In genomic region chr4:153433753-153434105, GRCh38 we compare ENCODE assay signal across 10 cellular contexts. TPM values are rescaled to one million over a fixed set of nuclear protein-coding genes. Genes with fewer than 3 reads are reported as not detected.
DNase-seq lines count a peak whose midpoint lies in the region; ATAC-seq lines count a peak whose summit lies in the region.
"Had no signal": no experiment of that assay in that cellular context is flagged by ENCODE, and none has a peak within 500 bp of the region (broad histone marks: within the 10 kb centered on the region; RNA-seq: fewer than 3 reads in every experiment).

No MANE protein-coding gene starts in this region.

- H3K27me3 ChIP-seq in MG63 = no peaks in the 10 kb centered on the region

- no peak overlapping the region for H3K4me3 ChIP-seq in MG63

- ATAC-seq in HG03064 (IDR thresholded peaks at IDR 0.05; ENCODE audit: low read depth, unreplicated experiment) = peak; percentile 14
- ATAC-seq in activated naive CD4-positive, alpha-beta T cell treated with anti-CD3 and anti-CD28 coated beads, Interleukin-2, amount 50 U/mL, for 72 hours = peak in 1 of 2 donors; percentile 10
- ATAC-seq in stimulated activated effector memory CD8-positive, alpha-beta T cell treated with anti-CD3 and anti-CD28 coated beads, Interleukin-12 subunit alpha, Interleukin-12 subunit beta, amount 100 ng/mL, for 72 hours = no peak
- no peak for ATAC-seq in GM19455 (IDR thresholded peaks at IDR 0.05; ENCODE audit: unreplicated experiment)

- H3K4me3 Mint-ChIP-seq in activated CD4-positive, alpha-beta T cell treated with anti-CD3 and anti-CD28 coated beads, Interleukin-2, amount 10 ng/mL, durations not matched to agents 7 days and 5 days = peak overlapping the region; percentile 78
- peak overlapping the region; percentile 76 for H3K4me3 Mint-ChIP-seq in stimulated activated effector memory CD8-positive, alpha-beta T cell treated with anti-CD3 and anti-CD28 coated beads, Interleukin-12 subunit alpha, Interleukin-12 subunit beta, amount 100 ng/mL, for 72 hours

- DNase-seq in activated CD4-positive, alpha-beta T cell treated with anti-CD3 and anti-CD28 coated beads, Interleukin-2, amount 10 ng/mL, durations not matched to agents 7 days and 5 days = no peak
- DNase-seq in activated CD4-positive, alpha-beta T cell treated with anti-CD3 and anti-CD28 coated beads, Interleukin-2, amount 50 U/mL, for 1 hour = no peak
- no peak for DNase-seq in activated naive CD4-positive, alpha-beta T cell treated with anti-CD3 and anti-CD28 coated beads, Interleukin-2, amount 50 U/mL, for 72 hours (ENCODE audit: low spot score in 2 of 2)
- no peak for DNase-seq in stimulated activated effector memory CD8-positive, alpha-beta T cell treated with anti-CD3 and anti-CD28 coated beads, Interleukin-12 subunit alpha, Interleukin-12 subunit beta, amount 100 ng/mL, for 72 hours (ENCODE audit: low spot score in 2 of 2)
- DNase-seq in central memory CD4-positive, alpha-beta T cell = no peak
- no peak for DNase-seq in MG63
- DNase-seq: cerebellar nuclear complex, NCI-H1417 treated with DMSO at 0.1 percent for 48 hours had no signal

- no peaks in the 10 kb centered on the region for H3K9me3 Mint-ChIP-seq in activated CD4-positive, alpha-beta T cell treated with anti-CD3 and anti-CD28 coated beads, Interleukin-2, amount 10 ng/mL, durations not matched to agents 7 days and 5 days
- no peaks in the 10 kb centered on the region for H3K9me3 Mint-ChIP-seq in activated naive CD4-positive, alpha-beta T cell treated with anti-CD3 and anti-CD28 coated beads, Interleukin-2, amount 50 U/mL, for 72 hours
- H3K9me3 Mint-ChIP-seq in stimulated activated effector memory CD8-positive, alpha-beta T cell treated with anti-CD3 and anti-CD28 coated beads, Interleukin-12 subunit alpha, Interleukin-12 subunit beta, amount 100 ng/mL, for 72 hours = no peaks in the 10 kb centered on the region

- POLR2A ChIA-PET in activated CD4-positive, alpha-beta T cell treated with anti-CD3 and anti-CD28 coated beads, Interleukin-2, amount 10 ng/mL, durations not matched to agents 7 days and 5 days (lab: Charles Lee) = no interaction called here

- peaks cover 4% of the 10 kb centered on the region for H3K36me3 Mint-ChIP-seq in activated CD4-positive, alpha-beta T cell treated with anti-CD3 and anti-CD28 coated beads, Interleukin-2, amount 10 ng/mL, durations not matched to agents 7 days and 5 days (ENCODE audit: low read depth)
- peaks cover 4 to 6% of the 10 kb centered on the region in 2 donors for H3K36me3 Mint-ChIP-seq in activated naive CD4-positive, alpha-beta T cell treated with anti-CD3 and anti-CD28 coated beads, Interleukin-2, amount 50 U/mL, for 72 hours
- peaks cover 5% of the 10 kb centered on the region for H3K36me3 Mint-ChIP-seq in stimulated activated effector memory CD8-positive, alpha-beta T cell treated with anti-CD3 and anti-CD28 coated beads, Interleukin-12 subunit alpha, Interleukin-12 subunit beta, amount 100 ng/mL, for 72 hours

- H3K4me1 Mint-ChIP-seq in activated CD4-positive, alpha-beta T cell treated with anti-CD3 and anti-CD28 coated beads, Interleukin-2, amount 10 ng/mL, durations not matched to agents 7 days and 5 days = peaks cover 71% of the 10 kb centered on the region
- H3K4me1 Mint-ChIP-seq in stimulated activated effector memory CD8-positive, alpha-beta T cell treated with anti-CD3 and anti-CD28 coated beads, Interleukin-12 subunit alpha, Interleukin-12 subunit beta, amount 100 ng/mL, for 72 hours = peaks cover 45% of the 10 kb centered on the region

- H3K9me3 ChIP-seq in MG63 = no peaks in the 10 kb centered on the region

- no peaks in the 10 kb centered on the region for H3K36me3 ChIP-seq in MG63

- CTCF ChIA-PET in activated CD4-positive, alpha-beta T cell treated with anti-CD3 and anti-CD28 coated beads, Interleukin-2, amount 10 ng/mL, durations not matched to agents 7 days and 5 days (lab: Charles Lee) = interaction anchor here (1.2 to 2.1 kb wide), 7 partner anchors 9 to 141 kb away, joined by 3 to 8 read pairs (median 5); no protein-coding TSS in a partner anchor

- H3K27ac Mint-ChIP-seq in activated CD4-positive, alpha-beta T cell treated with anti-CD3 and anti-CD28 coated beads, Interleukin-2, amount 10 ng/mL, durations not matched to agents 7 days and 5 days = peak overlapping the region; percentile 97
- peak overlapping the region; percentile 86 to 94 for H3K27ac Mint-ChIP-seq in activated naive CD4-positive, alpha-beta T cell treated with anti-CD3 and anti-CD28 coated beads, Interleukin-2, amount 50 U/mL, for 72 hours
- H3K27ac Mint-ChIP-seq in stimulated activated effector memory CD8-positive, alpha-beta T cell treated with anti-CD3 and anti-CD28 coated beads, Interleukin-12 subunit alpha, Interleukin-12 subunit beta, amount 100 ng/mL, for 72 hours = peak overlapping the region; percentile 82

- H3K27me3 Mint-ChIP-seq in activated CD4-positive, alpha-beta T cell treated with anti-CD3 and anti-CD28 coated beads, Interleukin-2, amount 10 ng/mL, durations not matched to agents 7 days and 5 days = no peaks in the 10 kb centered on the region

RNA-seq across cellular contexts. Expression of gene TMEM131L, which starts 32.4 kb away (rescaled TPM):
- total RNA-seq in activated CD4-positive, alpha-beta T cell treated with anti-CD3 and anti-CD28 coated beads, Interleukin-2, amount 10 ng/mL, durations not matched to agents 7 days and 5 days = 10 to 100 TPM; 49.3 to 56.0 TPM
- 10 to 100 TPM; 44.8 to 47.7 TPM for total RNA-seq in activated naive CD4-positive, alpha-beta T cell treated with anti-CD3 and anti-CD28 coated beads, Interleukin-2, amount 50 U/mL, for 72 hours
- total RNA-seq in MG63 (2014; rRNA removed; shearing (Covaris generic); ENCODE audit: low replicate concordance) = 5.5 and 13.9 TPM in 2 replicates
